Comparison of ENCODE assay signal across 19 cellular contexts in genomic region chr4:71290481-71290880, GRCh38. TPM values are rescaled to one million over a fixed set of nuclear protein-coding genes. Genes with fewer than 3 reads are reported as not detected.
"Had no signal": no experiment of that assay in that cellular context is flagged by ENCODE, and none has a peak within 500 bp of the region (broad histone marks: within the 10 kb centered on the region; RNA-seq: fewer than 3 reads in every experiment).

No MANE protein-coding gene starts in this region.

- H3K9me3 Mint-ChIP-seq: activated B cell treated with CpG ODN at 0.5 μM for 24 hours; activated CD4-positive, alpha-beta memory T cell treated with anti-CD3 and anti-CD28 coated beads for 36 hours; activated naive CD4-positive, alpha-beta T cell treated with anti-CD3 and anti-CD28 coated beads, Interleukin-2, amount 50 U/mL, for 72 hours; activated T-helper 1 cell treated with anti-CD3 and anti-CD28 coated beads, Interleukin-12 subunit alpha, Interleukin-12 subunit beta, Interleukin-2, Interleukin-4 antibody, amounts not matched to agents 30 ng/mL and 10 ng/mL and 1 ng/mL, durations not matched to agents 14 hours and 24 hours and 36 hours; endodermal cell; naive thymus-derived CD4-positive, alpha-beta T cell; stimulated activated naive B cell treated with anti-CD40 and anti-IgM and Interleukin-4, amounts not matched to agents 10 μg/mL and 1 μg/mL and 100 μg/mL, for 72 hours had no signal

- H3K27me3 Mint-ChIP-seq: stimulated activated naive B cell treated with anti-CD40 and anti-IgM and Interleukin-4, amounts not matched to agents 10 μg/mL and 1 μg/mL and 100 μg/mL, for 72 hours had no signal

- H3K27ac ChIP-seq: adrenal gland, left lung, ovary, spleen had no signal

- H3K27me3 ChIP-seq: adrenal gland, left lung, ovary, spleen had no signal

- ATAC-seq: activated naive CD4-positive, alpha-beta T cell treated with anti-CD3 and anti-CD28 coated beads, Interleukin-2, amount 50 U/mL, for 72 hours; left lung; naive thymus-derived CD4-positive, alpha-beta T cell; sciatic nerve; stimulated activated naive B cell treated with anti-CD40 and anti-IgM and Interleukin-4, amounts not matched to agents 10 μg/mL and 1 μg/mL and 100 μg/mL, for 72 hours had no signal

- H3K36me3 Mint-ChIP-seq: activated CD4-positive, alpha-beta memory T cell treated with anti-CD3 and anti-CD28 coated beads for 36 hours; activated naive CD4-positive, alpha-beta T cell treated with anti-CD3 and anti-CD28 coated beads, Interleukin-2, amount 50 U/mL, for 72 hours; naive thymus-derived CD4-positive, alpha-beta T cell; stimulated activated naive B cell treated with anti-CD40 and anti-IgM and Interleukin-4, amounts not matched to agents 10 μg/mL and 1 μg/mL and 100 μg/mL, for 72 hours had no signal

- H3K27ac Mint-ChIP-seq: activated B cell treated with CpG ODN at 0.5 μM for 24 hours; activated CD4-positive, alpha-beta memory T cell treated with anti-CD3 and anti-CD28 coated beads for 36 hours; activated naive CD4-positive, alpha-beta T cell treated with anti-CD3 and anti-CD28 coated beads, Interleukin-2, amount 50 U/mL, for 72 hours; activated T-helper 1 cell treated with anti-CD3 and anti-CD28 coated beads, Interleukin-12 subunit alpha, Interleukin-12 subunit beta, Interleukin-2, Interleukin-4 antibody, amounts not matched to agents 30 ng/mL and 10 ng/mL and 1 ng/mL, durations not matched to agents 14 hours and 24 hours and 36 hours; endodermal cell; naive thymus-derived CD4-positive, alpha-beta T cell; stimulated activated naive B cell treated with anti-CD40 and anti-IgM and Interleukin-4, amounts not matched to agents 10 μg/mL and 1 μg/mL and 100 μg/mL, for 72 hours had no signal

- DNase-seq: activated B cell treated with CpG ODN at 0.5 μM for 24 hours; activated CD4-positive, alpha-beta memory T cell treated with anti-CD3 and anti-CD28 coated beads for 36 hours; activated CD4-positive, alpha-beta T cell treated with anti-CD3 and anti-CD28 coated beads for 4 hours; activated gamma-delta T cell treated with Interleukin-2 at 50 U/mL for 16 hours; activated T-cell treated with anti-CD3 and anti-CD28 coated beads for 4 hours; adrenal gland; endodermal cell; erythroblast; kidney; left lung; naive thymus-derived CD4-positive, alpha-beta T cell; ovary; spleen; stimulated activated naive B cell treated with anti-CD40 and anti-IgM and Interleukin-4, amounts not matched to agents 10 μg/mL and 1 μg/mL and 100 μg/mL, for 72 hours; SW 1271 had no signal

- H3K4me3 ChIP-seq: adrenal gland, left lung, ovary, spleen had no signal

- H3K9me3 ChIP-seq: adrenal gland, left lung, ovary, spleen had no signal

- H3K4me1 Mint-ChIP-seq: activated B cell treated with CpG ODN at 0.5 μM for 24 hours; endodermal cell; naive thymus-derived CD4-positive, alpha-beta T cell; stimulated activated naive B cell treated with anti-CD40 and anti-IgM and Interleukin-4, amounts not matched to agents 10 μg/mL and 1 μg/mL and 100 μg/mL, for 72 hours had no signal

- H3K4me1 ChIP-seq: adrenal gland, left lung, spleen had no signal

- H3K4me3 Mint-ChIP-seq: activated B cell treated with CpG ODN at 0.5 μM for 24 hours; activated CD4-positive, alpha-beta memory T cell treated with anti-CD3 and anti-CD28 coated beads for 36 hours; activated T-helper 1 cell treated with anti-CD3 and anti-CD28 coated beads, Interleukin-12 subunit alpha, Interleukin-12 subunit beta, Interleukin-2, Interleukin-4 antibody, amounts not matched to agents 30 ng/mL and 10 ng/mL and 1 ng/mL, durations not matched to agents 14 hours and 24 hours and 36 hours; endodermal cell; naive thymus-derived CD4-positive, alpha-beta T cell; stimulated activated naive B cell treated with anti-CD40 and anti-IgM and Interleukin-4, amounts not matched to agents 10 μg/mL and 1 μg/mL and 100 μg/mL, for 72 hours had no signal

- H3K36me3 ChIP-seq: adrenal gland, left lung, ovary, spleen had no signal

RNA-seq across cellular contexts. Expression of gene SLC4A4, which starts 48.3 kb away (rescaled TPM):
- total RNA-seq: activated B cell treated with CpG ODN at 0.5 μM for 24 hours, lung microvascular endothelial cell had no signal
- polyA plus RNA-seq: naive thymus-derived CD4-positive, alpha-beta T cell had no signal
